ENCODE assay signal across 1 cellular context in the genomic region with DNA sequence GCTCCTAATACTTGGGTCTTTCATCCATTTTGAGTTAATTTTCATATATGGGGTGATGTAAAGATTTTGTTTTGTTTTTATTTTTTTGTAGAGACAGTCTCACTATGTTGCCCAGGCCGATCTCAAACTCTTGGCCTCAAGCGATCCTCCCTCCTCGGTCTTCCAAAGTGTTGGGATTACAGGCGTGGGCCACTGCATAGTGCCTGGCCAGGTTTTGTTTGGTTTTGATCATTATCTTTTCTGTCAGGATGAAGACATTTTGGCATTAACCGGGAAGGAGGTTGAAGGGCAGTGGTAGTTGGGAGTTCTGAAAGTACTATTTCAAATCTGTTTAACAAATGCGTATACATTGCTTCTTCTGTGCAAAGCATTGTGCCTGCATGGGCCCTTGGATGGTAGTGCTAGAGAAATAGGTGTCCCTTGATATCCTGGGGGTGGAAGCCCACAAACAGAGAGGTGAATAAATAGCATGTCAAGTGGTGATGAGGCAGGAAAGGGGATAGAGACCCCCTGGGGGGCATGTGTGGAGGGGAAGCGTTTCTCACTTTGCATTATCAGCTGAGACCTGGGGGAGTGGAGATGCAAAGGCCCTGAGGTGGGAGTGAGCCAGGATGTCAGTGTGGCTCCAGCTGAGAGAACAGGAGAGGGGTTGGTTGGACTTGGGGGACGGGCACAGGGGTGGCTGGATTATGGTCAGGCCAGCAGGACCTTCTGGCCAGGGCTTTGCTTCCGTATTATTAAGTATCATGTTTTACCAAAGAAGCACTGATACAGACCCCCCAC.
A peak's percentile ranks its signal among the peaks of the same experiment; 100 is the strongest.
TF ChIP-seq lines count a peak whose summit lies in the region.

No MANE protein-coding gene starts in this region.

TF ChIP-seq in K562, 482 proteins besides CTCF, POLR2A, EP300 and RAD21 (continued from another document):
- TF ChIP-seq, protein P1, sequence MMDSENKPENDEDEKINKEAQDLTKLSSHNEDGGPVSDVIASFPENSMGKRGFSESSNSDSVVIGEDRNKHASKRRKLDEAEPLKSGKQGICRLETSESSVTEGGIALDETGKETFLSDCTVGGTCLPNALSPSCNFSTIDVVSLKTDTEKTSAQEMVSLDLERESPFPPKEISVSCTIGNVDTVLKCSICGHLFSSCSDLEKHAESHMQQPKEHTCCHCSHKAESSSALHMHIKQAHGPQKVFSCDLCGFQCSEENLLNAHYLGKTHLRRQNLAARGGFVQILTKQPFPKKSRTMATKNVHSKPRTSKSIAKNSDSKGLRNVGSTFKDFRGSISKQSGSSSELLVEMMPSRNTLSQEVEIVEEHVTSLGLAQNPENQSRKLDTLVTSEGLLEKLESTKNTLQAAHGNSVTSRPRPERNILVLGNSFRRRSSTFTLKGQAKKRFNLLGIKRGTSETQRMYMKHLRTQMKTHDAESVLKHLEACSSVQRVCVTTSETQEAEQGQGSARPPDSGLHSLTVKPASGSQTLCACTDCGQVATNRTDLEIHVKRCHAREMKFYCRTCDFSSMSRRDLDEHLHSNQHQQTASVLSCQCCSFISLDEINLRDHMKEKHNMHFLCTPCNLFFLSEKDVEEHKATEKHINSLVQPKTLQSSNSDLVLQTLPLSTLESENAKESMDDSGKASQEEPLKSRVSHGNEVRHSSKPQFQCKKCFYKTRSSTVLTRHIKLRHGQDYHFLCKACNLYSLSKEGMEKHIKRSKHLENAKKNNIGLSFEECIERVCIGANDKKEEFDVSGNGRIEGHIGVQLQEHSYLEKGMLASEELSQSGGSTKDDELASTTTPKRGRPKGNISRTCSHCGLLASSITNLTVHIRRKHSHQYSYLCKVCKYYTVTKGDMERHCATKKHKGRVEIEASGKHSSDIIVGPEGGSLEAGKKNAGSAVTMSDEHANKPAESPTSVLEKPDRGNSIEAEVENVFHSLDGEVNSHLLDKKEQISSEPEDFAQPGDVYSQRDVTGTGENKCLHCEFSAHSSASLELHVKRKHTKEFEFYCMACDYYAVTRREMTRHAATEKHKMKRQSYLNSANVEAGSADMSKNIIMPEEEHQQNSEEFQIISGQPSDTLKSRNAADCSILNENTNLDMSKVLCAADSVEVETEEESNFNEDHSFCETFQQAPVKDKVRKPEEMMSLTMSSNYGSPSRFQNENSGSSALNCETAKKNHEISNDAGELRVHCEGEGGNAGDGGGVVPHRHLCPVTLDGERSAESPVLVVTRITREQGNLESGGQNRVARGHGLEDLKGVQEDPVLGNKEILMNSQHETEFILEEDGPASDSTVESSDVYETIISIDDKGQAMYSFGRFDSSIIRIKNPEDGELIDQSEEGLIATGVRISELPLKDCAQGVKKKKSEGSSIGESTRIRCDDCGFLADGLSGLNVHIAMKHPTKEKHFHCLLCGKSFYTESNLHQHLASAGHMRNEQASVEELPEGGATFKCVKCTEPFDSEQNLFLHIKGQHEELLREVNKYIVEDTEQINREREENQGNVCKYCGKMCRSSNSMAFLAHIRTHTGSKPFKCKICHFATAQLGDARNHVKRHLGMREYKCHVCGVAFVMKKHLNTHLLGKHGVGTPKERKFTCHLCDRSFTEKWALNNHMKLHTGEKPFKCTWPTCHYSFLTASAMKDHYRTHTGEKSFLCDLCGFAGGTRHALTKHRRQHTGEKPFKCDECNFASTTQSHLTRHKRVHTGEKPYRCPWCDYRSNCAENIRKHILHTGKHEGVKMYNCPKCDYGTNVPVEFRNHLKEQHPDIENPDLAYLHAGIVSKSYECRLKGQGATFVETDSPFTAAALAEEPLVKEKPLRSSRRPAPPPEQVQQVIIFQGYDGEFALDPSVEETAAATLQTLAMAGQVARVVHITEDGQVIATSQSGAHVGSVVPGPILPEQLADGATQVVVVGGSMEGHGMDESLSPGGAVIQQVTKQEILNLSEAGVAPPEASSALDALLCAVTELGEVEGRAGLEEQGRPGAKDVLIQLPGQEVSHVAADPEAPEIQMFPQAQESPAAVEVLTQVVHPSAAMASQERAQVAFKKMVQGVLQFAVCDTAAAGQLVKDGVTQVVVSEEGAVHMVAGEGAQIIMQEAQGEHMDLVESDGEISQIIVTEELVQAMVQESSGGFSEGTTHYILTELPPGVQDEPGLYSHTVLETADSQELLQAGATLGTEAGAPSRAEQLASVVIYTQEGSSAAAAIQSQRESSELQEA (IDR thresholded peaks at IDR 0.05; ENCODE audit: low read depth), result no peak
- no peak for TF ChIP-seq RBM22 (IDR thresholded peaks at IDR 0.05; ENCODE audit: low read depth, low read length, poor library complexity, severe bottlenecking)
- TF ChIP-seq, protein P2, sequence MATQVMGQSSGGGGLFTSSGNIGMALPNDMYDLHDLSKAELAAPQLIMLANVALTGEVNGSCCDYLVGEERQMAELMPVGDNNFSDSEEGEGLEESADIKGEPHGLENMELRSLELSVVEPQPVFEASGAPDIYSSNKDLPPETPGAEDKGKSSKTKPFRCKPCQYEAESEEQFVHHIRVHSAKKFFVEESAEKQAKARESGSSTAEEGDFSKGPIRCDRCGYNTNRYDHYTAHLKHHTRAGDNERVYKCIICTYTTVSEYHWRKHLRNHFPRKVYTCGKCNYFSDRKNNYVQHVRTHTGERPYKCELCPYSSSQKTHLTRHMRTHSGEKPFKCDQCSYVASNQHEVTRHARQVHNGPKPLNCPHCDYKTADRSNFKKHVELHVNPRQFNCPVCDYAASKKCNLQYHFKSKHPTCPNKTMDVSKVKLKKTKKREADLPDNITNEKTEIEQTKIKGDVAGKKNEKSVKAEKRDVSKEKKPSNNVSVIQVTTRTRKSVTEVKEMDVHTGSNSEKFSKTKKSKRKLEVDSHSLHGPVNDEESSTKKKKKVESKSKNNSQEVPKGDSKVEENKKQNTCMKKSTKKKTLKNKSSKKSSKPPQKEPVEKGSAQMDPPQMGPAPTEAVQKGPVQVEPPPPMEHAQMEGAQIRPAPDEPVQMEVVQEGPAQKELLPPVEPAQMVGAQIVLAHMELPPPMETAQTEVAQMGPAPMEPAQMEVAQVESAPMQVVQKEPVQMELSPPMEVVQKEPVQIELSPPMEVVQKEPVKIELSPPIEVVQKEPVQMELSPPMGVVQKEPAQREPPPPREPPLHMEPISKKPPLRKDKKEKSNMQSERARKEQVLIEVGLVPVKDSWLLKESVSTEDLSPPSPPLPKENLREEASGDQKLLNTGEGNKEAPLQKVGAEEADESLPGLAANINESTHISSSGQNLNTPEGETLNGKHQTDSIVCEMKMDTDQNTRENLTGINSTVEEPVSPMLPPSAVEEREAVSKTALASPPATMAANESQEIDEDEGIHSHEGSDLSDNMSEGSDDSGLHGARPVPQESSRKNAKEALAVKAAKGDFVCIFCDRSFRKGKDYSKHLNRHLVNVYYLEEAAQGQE (CRISPR knock-in tag; IDR thresholded peaks at IDR 0.05; ENCODE audit: low read depth), result no peak
- no peak for TF ChIP-seq NFRKB (IDR thresholded peaks at IDR 0.05; ENCODE audit: low read depth)
- TF ChIP-seq, protein P3, sequence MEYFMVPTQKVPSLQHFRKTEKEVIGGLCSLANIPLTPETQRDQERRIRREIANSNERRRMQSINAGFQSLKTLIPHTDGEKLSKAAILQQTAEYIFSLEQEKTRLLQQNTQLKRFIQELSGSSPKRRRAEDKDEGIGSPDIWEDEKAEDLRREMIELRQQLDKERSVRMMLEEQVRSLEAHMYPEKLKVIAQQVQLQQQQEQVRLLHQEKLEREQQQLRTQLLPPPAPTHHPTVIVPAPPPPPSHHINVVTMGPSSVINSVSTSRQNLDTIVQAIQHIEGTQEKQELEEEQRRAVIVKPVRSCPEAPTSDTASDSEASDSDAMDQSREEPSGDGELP (CRISPR knock-in tag; IDR thresholded peaks at IDR 0.05; ENCODE audit: borderline replicate concordance), result peak; percentile 41; the same call in 1 of the 2 replicates
- TF ChIP-seq, protein P4, sequence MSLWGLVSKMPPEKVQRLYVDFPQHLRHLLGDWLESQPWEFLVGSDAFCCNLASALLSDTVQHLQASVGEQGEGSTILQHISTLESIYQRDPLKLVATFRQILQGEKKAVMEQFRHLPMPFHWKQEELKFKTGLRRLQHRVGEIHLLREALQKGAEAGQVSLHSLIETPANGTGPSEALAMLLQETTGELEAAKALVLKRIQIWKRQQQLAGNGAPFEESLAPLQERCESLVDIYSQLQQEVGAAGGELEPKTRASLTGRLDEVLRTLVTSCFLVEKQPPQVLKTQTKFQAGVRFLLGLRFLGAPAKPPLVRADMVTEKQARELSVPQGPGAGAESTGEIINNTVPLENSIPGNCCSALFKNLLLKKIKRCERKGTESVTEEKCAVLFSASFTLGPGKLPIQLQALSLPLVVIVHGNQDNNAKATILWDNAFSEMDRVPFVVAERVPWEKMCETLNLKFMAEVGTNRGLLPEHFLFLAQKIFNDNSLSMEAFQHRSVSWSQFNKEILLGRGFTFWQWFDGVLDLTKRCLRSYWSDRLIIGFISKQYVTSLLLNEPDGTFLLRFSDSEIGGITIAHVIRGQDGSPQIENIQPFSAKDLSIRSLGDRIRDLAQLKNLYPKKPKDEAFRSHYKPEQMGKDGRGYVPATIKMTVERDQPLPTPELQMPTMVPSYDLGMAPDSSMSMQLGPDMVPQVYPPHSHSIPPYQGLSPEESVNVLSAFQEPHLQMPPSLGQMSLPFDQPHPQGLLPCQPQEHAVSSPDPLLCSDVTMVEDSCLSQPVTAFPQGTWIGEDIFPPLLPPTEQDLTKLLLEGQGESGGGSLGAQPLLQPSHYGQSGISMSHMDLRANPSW (CRISPR knock-in tag; IDR thresholded peaks at IDR 0.05), result no peak
- no peak for TF ChIP-seq MBD2 (IDR thresholded peaks at IDR 0.05; ENCODE audit: borderline replicate concordance, low read depth)
- TF ChIP-seq ZNF445 (CRISPR knock-in tag; IDR thresholded peaks at IDR 0.05; ENCODE audit: low read depth), result no peak
- TF ChIP-seq KDM5B (IDR thresholded peaks at IDR 0.05; ENCODE audit: insufficient replicate concordance, low read depth, low read length), result no peak
- no peak for TF ChIP-seq ELF2 (CRISPR knock-in tag; IDR thresholded peaks at IDR 0.05)
- no peak for TF ChIP-seq ZNF589 (CRISPR knock-in tag; IDR thresholded peaks at IDR 0.05; ENCODE audit: low read depth)
- no peak for TF ChIP-seq ZNF316 (IDR thresholded peaks at IDR 0.05)
- no peak for TF ChIP-seq ZBTB17 (CRISPR knock-in tag; IDR thresholded peaks at IDR 0.05)
